2 cellular contexts compared by ENCODE assay signal in the genomic region with DNA sequence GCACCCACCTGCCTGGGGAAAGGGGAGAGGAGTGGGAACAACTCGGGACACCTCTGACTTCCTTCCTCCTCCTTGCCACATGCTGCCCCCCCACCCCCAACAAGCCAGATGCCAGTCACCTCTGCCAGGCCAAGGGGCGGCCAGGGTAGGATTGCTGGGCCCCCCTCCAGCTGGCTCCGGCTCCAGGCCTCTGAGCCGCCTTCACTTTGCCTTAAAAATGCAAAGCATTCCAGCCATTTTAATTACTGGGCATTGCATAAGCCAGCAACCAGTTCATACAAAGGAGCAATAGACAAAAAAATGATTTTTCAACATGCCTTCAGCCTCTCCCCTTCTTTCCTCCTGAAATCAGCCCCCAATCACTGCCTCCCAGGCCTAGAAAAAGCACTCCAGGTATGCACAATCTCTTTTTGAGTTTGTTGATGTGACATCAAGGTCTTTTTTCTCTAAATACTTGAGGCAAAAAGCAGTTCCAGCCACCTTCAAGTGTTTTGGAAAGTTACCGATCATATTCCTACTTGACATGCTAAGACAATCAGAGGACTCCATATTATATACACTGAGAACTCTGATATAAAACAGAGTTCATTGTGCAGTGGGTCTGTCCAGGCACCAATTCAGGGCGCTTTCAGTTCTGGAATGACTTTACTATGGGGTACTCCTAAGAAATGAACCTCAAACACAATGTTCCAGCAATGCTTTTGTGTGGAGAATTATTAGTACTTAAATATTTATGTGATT.
TF ChIP-seq lines count a peak whose summit lies in the region.

No MANE protein-coding gene starts in this region.

TF ChIP-seq in K562, 482 proteins besides CTCF, POLR2A, EP300 and RAD21:
- TF ChIP-seq GABPB2 (CRISPR knock-in tag; conservative IDR thresholded peaks at IDR 0.05) = no peak
- 0 out of 2 replicates have a peak, but pooled peaks have one; percentile 16 for TF ChIP-seq CEBPG (CRISPR knock-in tag; IDR thresholded peaks at IDR 0.05)
- peak in 1 of 2 experiments; percentile 49; a peak in 1 of 4 replicates for TF ChIP-seq CEBPG (tag; conservative IDR thresholded peaks at IDR 0.05 in 1 of 2, IDR thresholded peaks at IDR 0.05 in 1 of 2)
TF ChIP-seq in K562: peak in this region for 1.

TF ChIP-seq in HepG2, 621 proteins besides CTCF, POLR2A, EP300 and RAD21 (continues in another document):
- TF ChIP-seq SPEN (CRISPR knock-in tag; IDR thresholded peaks at IDR 0.05; ENCODE audit: low read depth) (no peak), ZNF225 (CRISPR knock-in tag; IDR thresholded peaks at IDR 0.05) (no peak), CEBPB (IDR thresholded peaks at IDR 0.05; ENCODE audit: borderline replicate concordance, low read depth, low read length) (peak; percentile 52; the same call in 1 of the 2 replicates), ATF3 (CRISPR knock-in tag; IDR thresholded peaks at IDR 0.05) (peak; percentile 57; the same call in 1 of the 2 replicates), ZFY (CRISPR knock-in tag; IDR thresholded peaks at IDR 0.05) (no peak), ATF4 (CRISPR knock-in tag; IDR thresholded peaks at IDR 0.05) (peak in 1 of 2 experiments; percentile 88; a peak in 2 of 4 replicates), MAZ (IDR thresholded peaks at IDR 0.05; ENCODE audit: borderline replicate concordance, low read depth, low read length) (no peak), MAZ (CRISPR knock-in tag; IDR thresholded peaks at IDR 0.05; ENCODE audit: low read depth) (peak; percentile 23; the same call in 1 of the 2 replicates), GATAD2A (CRISPR knock-in tag; IDR thresholded peaks at IDR 0.05) (0 out of 2 replicates have a peak, but pooled peaks have one; percentile 20), ZNF776 (CRISPR knock-in tag; IDR thresholded peaks at IDR 0.05) (no peak), SMARCC2 (IDR thresholded peaks at IDR 0.05) (no peak), TEAD3 (CRISPR knock-in tag; optimal IDR thresholded peaks at IDR 0.05; ENCODE audit: borderline replicate concordance) (peak; percentile 91), ZNF687 (CRISPR knock-in tag; IDR thresholded peaks at IDR 0.05) (peak; percentile 74), TIGD3 (CRISPR knock-in tag; IDR thresholded peaks at IDR 0.05; ENCODE audit: borderline replicate concordance) (no peak), HNRNPL (IDR thresholded peaks at IDR 0.05; ENCODE audit: low read depth, low read length) (peak; percentile 64; the same call in 1 of the 2 replicates), ZNF768 (CRISPR knock-in tag; IDR thresholded peaks at IDR 0.05) (no peak), ATM (IDR thresholded peaks at IDR 0.05; ENCODE audit: borderline replicate concordance) (no peak), ZNF589 (CRISPR knock-in tag; conservative IDR thresholded peaks at IDR 0.05) (no peak), TFE3 (CRISPR knock-in tag; IDR thresholded peaks at IDR 0.05) (no peak), CEBPG (CRISPR knock-in tag; IDR thresholded peaks at IDR 0.05) (peak; percentile 73), SOX5 (CRISPR knock-in tag; IDR thresholded peaks at IDR 0.05; ENCODE audit: borderline replicate concordance) (peak; percentile 32; the same call in 1 of the 2 replicates), SALL1 (CRISPR knock-in tag; IDR thresholded peaks at IDR 0.05) (peak; percentile 77), TBX2 (CRISPR knock-in tag; IDR thresholded peaks at IDR 0.05; ENCODE audit: borderline replicate concordance) (0 out of 2 replicates have a peak, but pooled peaks have one; percentile 24), SOX13 (IDR thresholded peaks at IDR 0.05) (no peak), SOX13 (CRISPR knock-in tag; conservative IDR thresholded peaks at IDR 0.05 in 1 of 2, IDR thresholded peaks at IDR 0.05 in 1 of 2) (peak in 1 of 2 experiments; percentile 58; a peak in 2 of 4 replicates), RARA (CRISPR knock-in tag; IDR thresholded peaks at IDR 0.05) (peak; percentile 27; the same call in 1 of the 2 replicates), ZBTB7B (CRISPR knock-in tag; IDR thresholded peaks at IDR 0.05) (0 out of 2 replicates have a peak, but pooled peaks have one; percentile 25), NFE2 (CRISPR knock-in tag; IDR thresholded peaks at IDR 0.05) (no peak), MTA1 (CRISPR knock-in tag; IDR thresholded peaks at IDR 0.05; ENCODE audit: borderline replicate concordance) (0 out of 2 replicates have a peak, but pooled peaks have one; percentile 33), ZKSCAN5 (CRISPR knock-in tag; IDR thresholded peaks at IDR 0.05) (no peak), ISL2 (CRISPR knock-in tag; IDR thresholded peaks at IDR 0.05) (peak; percentile 52; the same call in 1 of the 2 replicates), ZNF276 (CRISPR knock-in tag; IDR thresholded peaks at IDR 0.05; ENCODE audit: low read depth) (no peak), CREM (IDR thresholded peaks at IDR 0.05) (0 out of 2 replicates have a peak, but pooled peaks have one; percentile 16), CREM (CRISPR knock-in tag; IDR thresholded peaks at IDR 0.05) (no peak), KLF15 (CRISPR knock-in tag; IDR thresholded peaks at IDR 0.05; ENCODE audit: borderline replicate concordance) (no peak), ZNF569 (CRISPR knock-in tag; IDR thresholded peaks at IDR 0.05; ENCODE audit: borderline replicate concordance) (no peak), HDAC2 (CRISPR knock-in tag; IDR thresholded peaks at IDR 0.05) (peak; percentile 31; the same call in 1 of the 2 replicates), PATZ1 (CRISPR knock-in tag; IDR thresholded peaks at IDR 0.05) (peak; percentile 55; the same call in 1 of the 2 replicates)
- TF ChIP-seq, protein P1, sequence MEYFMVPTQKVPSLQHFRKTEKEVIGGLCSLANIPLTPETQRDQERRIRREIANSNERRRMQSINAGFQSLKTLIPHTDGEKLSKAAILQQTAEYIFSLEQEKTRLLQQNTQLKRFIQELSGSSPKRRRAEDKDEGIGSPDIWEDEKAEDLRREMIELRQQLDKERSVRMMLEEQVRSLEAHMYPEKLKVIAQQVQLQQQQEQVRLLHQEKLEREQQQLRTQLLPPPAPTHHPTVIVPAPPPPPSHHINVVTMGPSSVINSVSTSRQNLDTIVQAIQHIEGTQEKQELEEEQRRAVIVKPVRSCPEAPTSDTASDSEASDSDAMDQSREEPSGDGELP (IDR thresholded peaks at IDR 0.05; ENCODE audit: borderline replicate concordance, low read depth) = peak; percentile 29; the same call in 1 of the 2 replicates
- TF ChIP-seq, protein P2, sequence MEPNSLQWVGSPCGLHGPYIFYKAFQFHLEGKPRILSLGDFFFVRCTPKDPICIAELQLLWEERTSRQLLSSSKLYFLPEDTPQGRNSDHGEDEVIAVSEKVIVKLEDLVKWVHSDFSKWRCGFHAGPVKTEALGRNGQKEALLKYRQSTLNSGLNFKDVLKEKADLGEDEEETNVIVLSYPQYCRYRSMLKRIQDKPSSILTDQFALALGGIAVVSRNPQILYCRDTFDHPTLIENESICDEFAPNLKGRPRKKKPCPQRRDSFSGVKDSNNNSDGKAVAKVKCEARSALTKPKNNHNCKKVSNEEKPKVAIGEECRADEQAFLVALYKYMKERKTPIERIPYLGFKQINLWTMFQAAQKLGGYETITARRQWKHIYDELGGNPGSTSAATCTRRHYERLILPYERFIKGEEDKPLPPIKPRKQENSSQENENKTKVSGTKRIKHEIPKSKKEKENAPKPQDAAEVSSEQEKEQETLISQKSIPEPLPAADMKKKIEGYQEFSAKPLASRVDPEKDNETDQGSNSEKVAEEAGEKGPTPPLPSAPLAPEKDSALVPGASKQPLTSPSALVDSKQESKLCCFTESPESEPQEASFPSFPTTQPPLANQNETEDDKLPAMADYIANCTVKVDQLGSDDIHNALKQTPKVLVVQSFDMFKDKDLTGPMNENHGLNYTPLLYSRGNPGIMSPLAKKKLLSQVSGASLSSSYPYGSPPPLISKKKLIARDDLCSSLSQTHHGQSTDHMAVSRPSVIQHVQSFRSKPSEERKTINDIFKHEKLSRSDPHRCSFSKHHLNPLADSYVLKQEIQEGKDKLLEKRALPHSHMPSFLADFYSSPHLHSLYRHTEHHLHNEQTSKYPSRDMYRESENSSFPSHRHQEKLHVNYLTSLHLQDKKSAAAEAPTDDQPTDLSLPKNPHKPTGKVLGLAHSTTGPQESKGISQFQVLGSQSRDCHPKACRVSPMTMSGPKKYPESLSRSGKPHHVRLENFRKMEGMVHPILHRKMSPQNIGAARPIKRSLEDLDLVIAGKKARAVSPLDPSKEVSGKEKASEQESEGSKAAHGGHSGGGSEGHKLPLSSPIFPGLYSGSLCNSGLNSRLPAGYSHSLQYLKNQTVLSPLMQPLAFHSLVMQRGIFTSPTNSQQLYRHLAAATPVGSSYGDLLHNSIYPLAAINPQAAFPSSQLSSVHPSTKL (CRISPR knock-in tag; IDR thresholded peaks at IDR 0.05) = 0 out of 2 replicates have a peak, but pooled peaks have one; percentile 18
